Comparison of ENCODE assay signal across 13 cellular contexts in the genomic region with DNA sequence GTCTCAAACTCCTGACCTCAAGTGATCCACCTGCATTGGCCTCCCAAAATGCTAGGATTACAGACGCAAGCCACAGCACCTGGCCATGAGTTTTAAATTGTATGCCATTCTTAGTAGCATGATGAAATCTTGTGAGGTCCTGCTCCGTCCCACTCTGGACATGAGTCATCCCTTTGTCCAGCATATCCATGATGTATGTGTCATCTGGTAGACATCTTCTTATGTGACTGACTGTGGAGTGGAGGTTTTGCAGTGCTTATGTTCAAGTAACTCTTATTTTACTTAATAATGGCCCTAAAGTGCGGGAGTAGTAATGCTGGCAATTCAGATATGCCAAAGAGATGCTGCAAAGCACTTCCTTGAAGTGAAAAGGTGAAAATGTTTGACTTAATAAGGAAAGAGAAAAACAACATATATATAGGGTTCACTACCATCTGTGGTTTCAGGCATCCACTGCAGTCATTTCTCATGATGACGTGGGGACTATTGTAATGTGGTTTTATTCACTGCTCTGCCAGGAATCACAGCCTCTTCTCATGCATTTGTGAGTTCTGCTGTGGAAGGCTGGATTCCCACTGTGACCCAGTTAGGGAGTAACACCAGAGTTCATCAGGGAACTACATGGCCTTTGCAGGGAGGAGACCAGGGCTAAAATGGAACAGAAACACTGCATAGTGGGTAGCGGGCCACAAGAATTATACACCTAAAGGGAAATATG.
DNase-seq lines count a peak whose midpoint lies in the region; ATAC-seq, FAIRE-seq and TF ChIP-seq lines count a peak whose summit lies in the region.
"Had no signal": no experiment of that assay in that cellular context is flagged by ENCODE, and none has a peak within 500 bp of the region (broad histone marks: within the 10 kb centered on the region; RNA-seq: fewer than 3 reads in every experiment).

No MANE protein-coding gene starts in this region.

- no peaks in the 10 kb centered on the region for H3K27me3 Mint-ChIP-seq in CD4-positive, alpha-beta memory T cell
- H3K27me3 Mint-ChIP-seq: activated B cell treated with CpG ODN at 0.5 μM for 24 hours, IgD-negative memory B cell had no signal

- H4K20me1 ChIP-seq in HepG2 (ENCODE audit: insufficient read depth, low read length) (no peaks in the 10 kb centered on the region), fibroblast of lung (ENCODE audit: control insufficient read depth, extremely low read depth, insufficient read depth, low read length) (no peaks in the 10 kb centered on the region)

- no peak for FAIRE-seq in HepG2 (lab: Jason Lieb, UNC)
- FAIRE-seq: colon had no signal

- H3K27ac Mint-ChIP-seq in CD4-positive, alpha-beta memory T cell = no peak overlapping the region
- H3K27ac Mint-ChIP-seq: activated B cell treated with CpG ODN at 0.5 μM for 24 hours; activated T-helper 1 cell treated with anti-CD3 and anti-CD28 coated beads, Interleukin-12 subunit alpha, Interleukin-12 subunit beta, Interleukin-2, Interleukin-4 antibody, amounts not matched to agents 30 ng/mL and 10 ng/mL and 1 ng/mL, durations not matched to agents 14 hours and 24 hours and 36 hours; IgD-negative memory B cell had no signal

- in situ Hi-C loops in HepG2 (cut with HindIII; ENCODE audit: extremely low pct_ligation_motif_present, low pct_unique_long_range_greater_than_20kb) = no loop called here

- no peaks in the 10 kb centered on the region for H3K36me3 Mint-ChIP-seq in CD4-positive, alpha-beta memory T cell
- H3K36me3 Mint-ChIP-seq: IgD-negative memory B cell had no signal

- POLR2A ChIA-PET in HepG2 (lab: Yijun Ruan, JAX) = no interaction called here
- POLR2A ChIA-PET in CD4-positive, alpha-beta memory T cell (lab: Charles Lee; ENCODE audit: partially characterized antibody) = no interaction called here

- TF ChIP-seq RAD21 in HepG2 (CRISPR knock-in tag; IDR thresholded peaks at IDR 0.05) = no peak

- DNase-seq in HepG2 (ENCODE audit: low spot score) (peak; percentile 7), right lobe of liver (no peak), fibroblast of lung (ENCODE audit: low read depth in 2 of 2) (peak; percentile 69 to 96), erythroblast (lab: John Stamatoyannopoulos, UW) (no peak), DMS79 treated with DMSO at 0.1 percent for 48 hours (lab: John Stamatoyannopoulos, UW) (no peak), NCI-H128 (lab: John Stamatoyannopoulos, UW; ENCODE audit: unreplicated experiment) (no peak)
- no peak for DNase-seq in CD4-positive, alpha-beta memory T cell
- DNase-seq: activated B cell treated with CpG ODN at 0.5 μM for 24 hours, NCI-H2227 treated with DMSO at 0.1 percent for 48 hours had no signal

- H3K4me2 ChIP-seq in HepG2 (ENCODE audit: low read depth, low read length) (no peak overlapping the region), fibroblast of lung (ENCODE audit: extremely low read depth, insufficient read depth, low read length) (no peak overlapping the region)

- H3K9ac ChIP-seq in HepG2 (ENCODE audit: insufficient read depth, low read depth, low read length) (no peak overlapping the region), fibroblast of lung (ENCODE audit: insufficient read depth, low read length) (no peak overlapping the region)

- ATAC-seq in HepG2 (no peak), right lobe of liver (no peak), SK-N-SH treated with all-trans-retinoic acid at 6 μM for 48 hours (peak; percentile 81)

- no peak for TF ChIP-seq POLR2A in HepG2 (IDR thresholded peaks at IDR 0.05; ENCODE audit: insufficient read depth in 1 of 2, low read depth in 2 of 2, low read length in 2 of 2)
- no peak for TF ChIP-seq POLR2A in right lobe of liver (IDR thresholded peaks at IDR 0.05)
- no peak for TF ChIP-seq POLR2A in erythroblast (IDR thresholded peaks at IDR 0.05; ENCODE audit: low read length)

- H2AFZ ChIP-seq in HepG2 (ENCODE audit: low read length) (no peak overlapping the region), fibroblast of lung (ENCODE audit: low read length) (no peak overlapping the region)

- CTCF ChIA-PET in HepG2 (lab: Yijun Ruan, JAX; ENCODE audit: low intra/inter-chr PET ratio, low total read pairs) = no interaction called here
- CTCF ChIA-PET in CD4-positive, alpha-beta memory T cell (lab: Charles Lee; ENCODE audit: partially characterized antibody) = no interaction called here

- 88% methylated on average over 5 of the region's 5 CpGs for WGBS in HepG2 (ENCODE audit: low lambda C conversion rate)
- WGBS in right lobe of liver (ENCODE audit: insufficient coverage, low coverage, low lambda C conversion rate, missing lambda C conversion rate) = 85% methylated on average over 4 of the region's 5 CpGs

- no peaks in the 10 kb centered on the region for H3K9me3 ChIP-seq in HepG2 (ENCODE audit: low read length)
- no peaks in the 10 kb centered on the region for H3K9me3 ChIP-seq in right lobe of liver
- H3K9me3 ChIP-seq in fibroblast of lung (ENCODE audit: control insufficient read depth, insufficient read depth, low read depth, low read length) = no peaks in the 10 kb centered on the region
- H3K9me3 ChIP-seq in CD4-positive, alpha-beta memory T cell (ENCODE audit: control insufficient read depth in 1 of 2, low read length in 2 of 2) = no peaks in the 10 kb centered on the region

- H3K79me2 ChIP-seq in HepG2 (ENCODE audit: insufficient read depth, low read length) (no peaks in the 10 kb centered on the region), fibroblast of lung (ENCODE audit: control insufficient read depth, insufficient read depth, low read length) (no peaks in the 10 kb centered on the region)

- BruUV-seq in HepG2 (replicated peaks; lab: Mats Ljungman, UMichigan) = no TSS peak

- TF ChIP-seq CTCF in HepG2 (CRISPR knock-in tag; IDR thresholded peaks at IDR 0.05) (no peak), right lobe of liver (IDR thresholded peaks at IDR 0.05) (no peak), fibroblast of lung (conservative IDR thresholded peaks at IDR 0.05 in 1 of 2, IDR thresholded peaks at IDR 0.05 in 1 of 2; ENCODE audit: low read depth in 1 of 2, low read length in 2 of 2) (no peak)

- no peaks in the 10 kb centered on the region for H3K9me3 Mint-ChIP-seq in CD4-positive, alpha-beta memory T cell
- H3K9me3 Mint-ChIP-seq: activated B cell treated with CpG ODN at 0.5 μM for 24 hours; activated T-helper 1 cell treated with anti-CD3 and anti-CD28 coated beads, Interleukin-12 subunit alpha, Interleukin-12 subunit beta, Interleukin-2, Interleukin-4 antibody, amounts not matched to agents 30 ng/mL and 10 ng/mL and 1 ng/mL, durations not matched to agents 14 hours and 24 hours and 36 hours; IgD-negative memory B cell had no signal

- H3K36me3 ChIP-seq in HepG2 (replicated peaks in 1 of 2; ENCODE audit: control insufficient read depth in 1 of 2, insufficient read depth in 2 of 2, low read length in 2 of 2) = 0 out of 5 replicates have a peak, but pooled peaks cover 0 to 3% of the 10 kb centered on the region in 2 experiments
- no peaks in the 10 kb centered on the region for H3K36me3 ChIP-seq in right lobe of liver
- H3K36me3 ChIP-seq in fibroblast of lung (ENCODE audit: control insufficient read depth, insufficient read depth, low read length) = no peaks in the 10 kb centered on the region
- H3K36me3 ChIP-seq in CD4-positive, alpha-beta memory T cell (ENCODE audit: insufficient read depth, low read length) = no peaks in the 10 kb centered on the region

- H3K27me3 ChIP-seq in HepG2 (ENCODE audit: control insufficient read depth in 1 of 2, insufficient read depth in 2 of 2, low read length in 2 of 2) (no peaks in the 10 kb centered on the region), right lobe of liver (no peaks in the 10 kb centered on the region), fibroblast of lung (ENCODE audit: control insufficient read depth, insufficient read depth, low read length) (no peaks in the 10 kb centered on the region)
- no peaks in the 10 kb centered on the region for H3K27me3 ChIP-seq in CD4-positive, alpha-beta memory T cell (ENCODE audit: insufficient read depth, low read length)

- H3K4me1 Mint-ChIP-seq in CD4-positive, alpha-beta memory T cell = no peaks in the 10 kb centered on the region

- intact Hi-C loops in HepG2 (cut with micrococcal nuclease; ENCODE audit: unreplicated experiment) (no loop called here), right lobe of liver (cut with DNase I) (no loop called here)
- intact Hi-C loops in CD4-positive, alpha-beta memory T cell (cut with micrococcal nuclease) = no loop called here

- H3K27ac ChIP-seq in HepG2 (ENCODE audit: extremely low read length, insufficient read depth, low read length) (no peak overlapping the region), right lobe of liver (no peak overlapping the region), fibroblast of lung (ENCODE audit: insufficient read depth, low read length) (no peak overlapping the region)
- H3K27ac ChIP-seq in CD4-positive, alpha-beta memory T cell (ENCODE audit: low read depth, low read length) = no peak overlapping the region

- no peak for TF ChIP-seq EP300 in HepG2 (IDR thresholded peaks at IDR 0.05; ENCODE audit: low read depth in 2 of 2, low read length in 2 of 2)
- TF ChIP-seq EP300 in HepG2 (CRISPR knock-in tag; IDR thresholded peaks at IDR 0.05; ENCODE audit: borderline replicate concordance) = no peak

- H3K4me3 ChIP-seq in HepG2 (replicated peaks in 1 of 3; ENCODE audit: insufficient read depth in 1 of 3, low read depth in 2 of 3, low read length in 3 of 3) (no peak overlapping the region), right lobe of liver (no peak overlapping the region), fibroblast of lung (replicated peaks in 1 of 4; ENCODE audit: control extremely low read depth in 1 of 4, insufficient read depth in 1 of 4, low read depth in 3 of 4, low read length in 4 of 4) (no peak overlapping the region)
- no peak overlapping the region for H3K4me3 ChIP-seq in CD4-positive, alpha-beta memory T cell (ENCODE audit: low read length in 2 of 2)

- no peak overlapping the region for H3K4me3 Mint-ChIP-seq in CD4-positive, alpha-beta memory T cell
- H3K4me3 Mint-ChIP-seq: activated B cell treated with CpG ODN at 0.5 μM for 24 hours; activated T-helper 1 cell treated with anti-CD3 and anti-CD28 coated beads, Interleukin-12 subunit alpha, Interleukin-12 subunit beta, Interleukin-2, Interleukin-4 antibody, amounts not matched to agents 30 ng/mL and 10 ng/mL and 1 ng/mL, durations not matched to agents 14 hours and 24 hours and 36 hours; IgD-negative memory B cell had no signal

- H3K4me1 ChIP-seq in HepG2 (ENCODE audit: insufficient read depth, low read length) (no peaks in the 10 kb centered on the region), right lobe of liver (no peaks in the 10 kb centered on the region), fibroblast of lung (ENCODE audit: control insufficient read depth, extremely low read depth, insufficient read depth, low read length) (no peaks in the 10 kb centered on the region)
- no peaks in the 10 kb centered on the region for H3K4me1 ChIP-seq in CD4-positive, alpha-beta memory T cell (ENCODE audit: insufficient read depth, low read length)

TF ChIP-seq in HepG2, 621 proteins besides CTCF, POLR2A, EP300 and RAD21 (continues in another document):
- TF ChIP-seq FOSL2 (CRISPR knock-in tag; IDR thresholded peaks at IDR 0.05) (peak; percentile 48), ZNF431 (CRISPR knock-in tag; IDR thresholded peaks at IDR 0.05; ENCODE audit: borderline replicate concordance, low read depth) (no peak)

TF ChIP-seq in SK-N-SH treated with all-trans-retinoic acid at 6 μM for 48 hours, 23 proteins besides CTCF, POLR2A, EP300 and RAD21 (continues in another document):
- TF ChIP-seq TCF4 (CRISPR knock-in tag; IDR thresholded peaks at IDR 0.05; ENCODE audit: borderline replicate concordance) (no peak), BACH2 (CRISPR knock-in tag; IDR thresholded peaks at IDR 0.05; ENCODE audit: borderline replicate concordance) (no peak)

Comparison
In these comparisons a context has a peak if more than half of its experiments do, and no peak if none do; other contexts are left out.
1. DNase-seq: peak in HepG2 (single experiment) and fibroblast of lung (2 of 2); none in right lobe of liver (0 of 3), erythroblast (0 of 2), DMS79 treated with DMSO at 0.1 percent for 48 hours (single experiment), NCI-H128 (single experiment) and CD4-positive, alpha-beta memory T cell (0 of 5).